Comparison of ENCODE assay signal across 10 cellular contexts in genomic region chr4:99855677-99856076, GRCh38. TPM values are rescaled to one million over a fixed set of nuclear protein-coding genes. Genes with fewer than 3 reads are reported as not detected.
DNase-seq lines count a peak whose midpoint lies in the region; ATAC-seq and TF ChIP-seq lines count a peak whose summit lies in the region.
"Had no signal": no experiment of that assay in that cellular context is flagged by ENCODE, and none has a peak within 500 bp of the region (broad histone marks: within the 10 kb centered on the region; RNA-seq: fewer than 3 reads in every experiment).

No MANE protein-coding gene starts in this region.

- no peak overlapping the region for H2AFZ ChIP-seq in DND-41 (ENCODE audit: low read depth, low read length)

- peaks cover 48% of the 10 kb centered on the region for H3K4me1 Mint-ChIP-seq in activated naive CD8-positive, alpha-beta T cell treated with anti-CD3 and anti-CD28 coated beads, Interleukin-2, amount 10 ng/mL, durations not matched to agents 7 days and 5 days

- H3K4me1 ChIP-seq in DND-41 (ENCODE audit: insufficient read depth, low read length): no peaks in the 10 kb centered on the region

- POLR2A ChIA-PET in activated naive CD8-positive, alpha-beta T cell treated with anti-CD3 and anti-CD28 coated beads, Interleukin-2, amount 10 ng/mL, durations not matched to agents 7 days and 5 days (lab: Charles Lee): interaction anchor here (1.8 to 3.0 kb wide), 2 partner anchors 38 to 39 kb away, joined by 5 to 18 read pairs; partner anchors contain the start of genes DAPP1 and LAMTOR3

- peak overlapping the region; percentile 60 for H3K4me3 Mint-ChIP-seq in activated naive CD8-positive, alpha-beta T cell treated with anti-CD3 and anti-CD28 coated beads, Interleukin-2, amount 10 ng/mL, durations not matched to agents 7 days and 5 days

- no peaks in the 10 kb centered on the region for H4K20me1 ChIP-seq in DND-41 (ENCODE audit: insufficient read depth, low read length)

- no peak overlapping the region for H3K4me2 ChIP-seq in DND-41 (ENCODE audit: insufficient read depth, low read length)

- H3K4me3 ChIP-seq in DND-41 (ENCODE audit: low read depth in 1 of 2, low read length in 2 of 2): no peak overlapping the region

- no peaks in the 10 kb centered on the region for H3K9me3 ChIP-seq in DND-41 (ENCODE audit: insufficient read depth, low read length, severe bottlenecking)

- no peaks in the 10 kb centered on the region for H3K36me3 ChIP-seq in DND-41 (ENCODE audit: insufficient read depth, low read length)

- peak overlapping the region; percentile 75 for H3K27ac Mint-ChIP-seq in activated naive CD8-positive, alpha-beta T cell treated with anti-CD3 and anti-CD28 coated beads, Interleukin-2, amount 10 ng/mL, durations not matched to agents 7 days and 5 days

- H3K9me3 Mint-ChIP-seq in activated naive CD8-positive, alpha-beta T cell treated with anti-CD3 and anti-CD28 coated beads, Interleukin-2, amount 10 ng/mL, durations not matched to agents 7 days and 5 days: no peaks in the 10 kb centered on the region

- no peak for DNase-seq in DND-41
- DNase-seq in activated naive CD8-positive, alpha-beta T cell treated with anti-CD3 and anti-CD28 coated beads, Interleukin-2, amount 10 ng/mL, durations not matched to agents 7 days and 5 days: no peak
- DNase-seq in RKO (ENCODE audit: low spot score): no peak
- no peak for DNase-seq in middle frontal gyrus (ENCODE audit: extremely low spot score, low spot score)
- DNase-seq in AG08396 (ENCODE audit: low spot score): no peak

- H3K9ac ChIP-seq in DND-41 (ENCODE audit: low read depth, low read length): no peak overlapping the region

- peaks cover 2% of the 10 kb centered on the region for H3K27me3 ChIP-seq in DND-41 (ENCODE audit: insufficient read depth, low read length, poor library complexity)

- no peak overlapping the region for H3K27ac ChIP-seq in DND-41 (ENCODE audit: low read length)
- H3K27ac ChIP-seq: VCaP had no signal

- no peaks in the 10 kb centered on the region for H3K27me3 Mint-ChIP-seq in activated naive CD8-positive, alpha-beta T cell treated with anti-CD3 and anti-CD28 coated beads, Interleukin-2, amount 10 ng/mL, durations not matched to agents 7 days and 5 days

- ATAC-seq in DND-41 (ENCODE audit: insufficient read depth, low read depth) (peak; percentile 48; the same call in 2 of the 3 replicates), GM19468 (IDR thresholded peaks at IDR 0.05; ENCODE audit: extremely low read depth, unreplicated experiment) (peak; percentile 26), HG03469 (IDR thresholded peaks at IDR 0.05; ENCODE audit: unreplicated experiment) (peak; percentile 35), GM18873 (IDR thresholded peaks at IDR 0.05; ENCODE audit: low FRiP score, unreplicated experiment) (no peak)
- peak; percentile 60 for ATAC-seq in activated naive CD8-positive, alpha-beta T cell treated with anti-CD3 and anti-CD28 coated beads, Interleukin-2, amount 10 ng/mL, durations not matched to agents 7 days and 5 days (ENCODE audit: low read depth)

- peaks cover 48% of the 10 kb centered on the region for H3K36me3 Mint-ChIP-seq in activated naive CD8-positive, alpha-beta T cell treated with anti-CD3 and anti-CD28 coated beads, Interleukin-2, amount 10 ng/mL, durations not matched to agents 7 days and 5 days

- H3K79me2 ChIP-seq in DND-41 (ENCODE audit: insufficient read depth, low read length): no peaks in the 10 kb centered on the region

- TF ChIP-seq CTCF in DND-41 (IDR thresholded peaks at IDR 0.05; ENCODE audit: borderline replicate concordance, extremely low read depth, low read length, poor library complexity, severe bottlenecking): no peak

RNA-seq across cellular contexts. Expression of gene LAMTOR3, which starts 38.5 kb away (rescaled TPM):
- 10 to 100 TPM; 27.4 to 28.3 TPM for total RNA-seq in activated naive CD8-positive, alpha-beta T cell treated with anti-CD3 and anti-CD28 coated beads, Interleukin-2, amount 10 ng/mL, durations not matched to agents 7 days and 5 days

RNA-seq across cellular contexts. Expression of gene DAPP1, which starts 39.0 kb away (rescaled TPM):
- 10 to 100 TPM; 19.6 to 22.8 TPM for total RNA-seq in activated naive CD8-positive, alpha-beta T cell treated with anti-CD3 and anti-CD28 coated beads, Interleukin-2, amount 10 ng/mL, durations not matched to agents 7 days and 5 days
- total RNA-seq: fibroblast of villous mesenchyme had no signal
